In the genomic region with DNA sequence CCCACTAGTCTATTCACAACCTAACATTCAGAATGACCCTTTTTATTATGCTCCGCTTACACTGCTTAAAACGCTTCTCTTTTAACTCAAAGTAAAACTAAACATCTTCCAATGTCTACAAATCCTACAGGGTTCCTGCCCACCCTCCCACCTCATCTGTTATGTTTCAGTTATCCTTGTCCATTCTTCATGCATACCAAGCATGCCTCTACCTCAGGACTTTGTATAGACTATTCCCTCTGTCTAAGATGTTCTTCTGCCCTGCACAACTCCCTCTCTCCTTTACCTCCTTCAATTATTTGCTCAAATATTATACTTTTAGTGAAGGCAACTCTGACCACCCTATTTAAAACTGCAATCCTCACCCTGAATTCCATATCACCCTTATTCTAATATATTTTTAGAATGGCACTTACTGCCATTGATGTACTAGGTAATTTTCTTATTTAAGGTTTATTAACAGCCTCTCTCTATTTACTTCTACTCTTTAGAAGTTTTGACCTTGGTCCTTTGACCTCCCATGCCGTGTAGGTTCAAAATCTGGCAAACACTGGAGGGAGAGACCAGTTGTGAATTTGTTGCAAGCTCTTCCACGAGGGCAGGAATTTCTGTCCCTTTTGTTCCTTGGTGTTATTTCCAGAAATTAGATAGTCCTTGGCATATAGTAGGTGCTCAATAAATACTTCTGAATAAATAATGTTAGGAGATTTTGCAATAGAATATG, we compare ENCODE assay signal across 16 cellular contexts.
DNase-seq lines count a peak whose midpoint lies in the region; ATAC-seq and TF ChIP-seq lines count a peak whose summit lies in the region.
"Had no signal": no experiment of that assay in that cellular context is flagged by ENCODE, and none has a peak within 500 bp of the region (broad histone marks: within the 10 kb centered on the region; RNA-seq: fewer than 3 reads in every experiment).

No MANE protein-coding gene starts in this region.

- H3K4me1 Mint-ChIP-seq in activated CD4-positive, alpha-beta T cell treated with anti-CD3 and anti-CD28 coated beads, Interleukin-2, amount 10 ng/mL, durations not matched to agents 24 days and 14 days = peaks cover 21% of the 10 kb centered on the region
- H3K4me1 Mint-ChIP-seq in Caco-2 (ENCODE audit: low read depth, unreplicated experiment) (peaks cover 19% of the 10 kb centered on the region), mesothelial cell of epicardium (peaks cover 21% of the 10 kb centered on the region)
- peaks cover 31% of the 10 kb centered on the region for H3K4me1 Mint-ChIP-seq in activated T-helper 1 cell treated with anti-CD3 and anti-CD28 coated beads, Interleukin-12 subunit alpha, Interleukin-12 subunit beta, Interleukin-2, Interleukin-4 antibody, amounts not matched to agents 30 ng/mL and 10 ng/mL and 1 ng/mL, durations not matched to agents 14 hours and 24 hours and 36 hours (ENCODE audit: low read depth)
- H3K4me1 Mint-ChIP-seq in activated CD8-positive, alpha-beta memory T cell treated with anti-CD3 and anti-CD28 coated beads, Interleukin-2, amount 10 ng/mL, durations not matched to agents 7 days and 5 days = peaks cover 2% of the 10 kb centered on the region

- BruUV-seq in Caco-2 (replicated peaks; lab: Mats Ljungman, UMichigan) = no TSS peak

- POLR2A ChIA-PET in Caco-2 (lab: Charles Lee) = no interaction called here

- peaks cover 21% of the 10 kb centered on the region for H3K36me3 Mint-ChIP-seq in activated CD4-positive, alpha-beta T cell treated with anti-CD3 and anti-CD28 coated beads, Interleukin-2, amount 10 ng/mL, durations not matched to agents 24 days and 14 days (ENCODE audit: low read depth)
- H3K36me3 Mint-ChIP-seq in Caco-2 (ENCODE audit: insufficient read depth, unreplicated experiment) (peaks cover 11% of the 10 kb centered on the region), mesothelial cell of epicardium (peaks cover 24% of the 10 kb centered on the region)
- peaks cover 23% of the 10 kb centered on the region for H3K36me3 Mint-ChIP-seq in activated T-helper 1 cell treated with anti-CD3 and anti-CD28 coated beads, Interleukin-12 subunit alpha, Interleukin-12 subunit beta, Interleukin-2, Interleukin-4 antibody, amounts not matched to agents 30 ng/mL and 10 ng/mL and 1 ng/mL, durations not matched to agents 14 hours and 24 hours and 36 hours (ENCODE audit: low read depth)
- H3K36me3 Mint-ChIP-seq in activated CD8-positive, alpha-beta memory T cell treated with anti-CD3 and anti-CD28 coated beads, Interleukin-2, amount 10 ng/mL, durations not matched to agents 7 days and 5 days = peaks cover 17% of the 10 kb centered on the region

- H3K4me1 ChIP-seq in Caco-2 = peaks cover 7% of the 10 kb centered on the region
- H3K4me1 ChIP-seq: BLaER1 treated with 17β-estradiol and CSF1 and Interleukin-3, amounts not matched to agents 10 nM and 100 nM had no signal

- H3K36me3 ChIP-seq in Caco-2 (ENCODE audit: control insufficient read depth, insufficient read depth, low read length) = peaks cover 2% of the 10 kb centered on the region; the same call in 1 of the 2 replicates

- ATAC-seq in GM18498 (IDR thresholded peaks at IDR 0.05; ENCODE audit: unreplicated experiment) = no peak
- ATAC-seq in activated CD8-positive, alpha-beta memory T cell treated with anti-CD3 and anti-CD28 coated beads, Interleukin-2, amount 10 ng/mL, durations not matched to agents 7 days and 5 days = no peak
- ATAC-seq: HCT116 had no signal

- H3K4me3 Mint-ChIP-seq in activated CD4-positive, alpha-beta T cell treated with anti-CD3 and anti-CD28 coated beads, Interleukin-2, amount 10 ng/mL, durations not matched to agents 24 days and 14 days = no peak overlapping the region
- H3K4me3 Mint-ChIP-seq in Caco-2 (ENCODE audit: unreplicated experiment) (no peak overlapping the region), mesothelial cell of epicardium (no peak overlapping the region)
- H3K4me3 Mint-ChIP-seq in activated T-helper 1 cell treated with anti-CD3 and anti-CD28 coated beads, Interleukin-12 subunit alpha, Interleukin-12 subunit beta, Interleukin-2, Interleukin-4 antibody, amounts not matched to agents 30 ng/mL and 10 ng/mL and 1 ng/mL, durations not matched to agents 14 hours and 24 hours and 36 hours = no peak overlapping the region
- no peak overlapping the region for H3K4me3 Mint-ChIP-seq in activated CD8-positive, alpha-beta memory T cell treated with anti-CD3 and anti-CD28 coated beads, Interleukin-2, amount 10 ng/mL, durations not matched to agents 7 days and 5 days
- H3K4me3 Mint-ChIP-seq: CD4-positive, CD25-positive, alpha-beta regulatory T cell had no signal

- peaks cover 3% of the 10 kb centered on the region; the same call in 1 of the 2 replicates for H3K9me3 ChIP-seq in Caco-2

- CTCF ChIA-PET in Caco-2 (lab: Charles Lee) = no interaction called here
- CTCF ChIA-PET in activated CD8-positive, alpha-beta memory T cell treated with anti-CD3 and anti-CD28 coated beads, Interleukin-2, amount 10 ng/mL, durations not matched to agents 7 days and 5 days (lab: Charles Lee) = no interaction called here

- no peaks in the 10 kb centered on the region for H3K27me3 Mint-ChIP-seq in activated CD4-positive, alpha-beta T cell treated with anti-CD3 and anti-CD28 coated beads, Interleukin-2, amount 10 ng/mL, durations not matched to agents 24 days and 14 days
- H3K27me3 Mint-ChIP-seq in Caco-2 (ENCODE audit: insufficient read depth, unreplicated experiment) = no peaks in the 10 kb centered on the region
- no peaks in the 10 kb centered on the region for H3K27me3 Mint-ChIP-seq in activated T-helper 1 cell treated with anti-CD3 and anti-CD28 coated beads, Interleukin-12 subunit alpha, Interleukin-12 subunit beta, Interleukin-2, Interleukin-4 antibody, amounts not matched to agents 30 ng/mL and 10 ng/mL and 1 ng/mL, durations not matched to agents 14 hours and 24 hours and 36 hours (ENCODE audit: insufficient read depth)
- H3K27me3 Mint-ChIP-seq in mesothelial cell of epicardium (ENCODE audit: low read depth) = no peaks in the 10 kb centered on the region
- no peaks in the 10 kb centered on the region for H3K27me3 Mint-ChIP-seq in activated CD8-positive, alpha-beta memory T cell treated with anti-CD3 and anti-CD28 coated beads, Interleukin-2, amount 10 ng/mL, durations not matched to agents 7 days and 5 days
- H3K27me3 Mint-ChIP-seq: CD4-positive, CD25-positive, alpha-beta regulatory T cell had no signal

- peak overlapping the region; percentile 17 for H3K27ac Mint-ChIP-seq in activated CD4-positive, alpha-beta T cell treated with anti-CD3 and anti-CD28 coated beads, Interleukin-2, amount 10 ng/mL, durations not matched to agents 24 days and 14 days
- H3K27ac Mint-ChIP-seq in Caco-2 (ENCODE audit: unreplicated experiment) (peak overlapping the region; percentile 0), mesothelial cell of epicardium (peak overlapping the region; percentile 10)
- peak overlapping the region; percentile 59 for H3K27ac Mint-ChIP-seq in activated T-helper 1 cell treated with anti-CD3 and anti-CD28 coated beads, Interleukin-12 subunit alpha, Interleukin-12 subunit beta, Interleukin-2, Interleukin-4 antibody, amounts not matched to agents 30 ng/mL and 10 ng/mL and 1 ng/mL, durations not matched to agents 14 hours and 24 hours and 36 hours
- H3K27ac Mint-ChIP-seq in activated CD8-positive, alpha-beta memory T cell treated with anti-CD3 and anti-CD28 coated beads, Interleukin-2, amount 10 ng/mL, durations not matched to agents 7 days and 5 days = no peak overlapping the region

- intact Hi-C loops in activated CD4-positive, alpha-beta T cell treated with anti-CD3 and anti-CD28 coated beads, Interleukin-2, amount 10 ng/mL, durations not matched to agents 24 days and 14 days (cut with micrococcal nuclease) = no loop called here
- intact Hi-C loops in Caco-2 (cut with micrococcal nuclease; ENCODE audit: unreplicated experiment) = no loop called here
- intact Hi-C loops in activated T-helper 1 cell treated with anti-CD3 and anti-CD28 coated beads, Interleukin-12 subunit alpha, Interleukin-12 subunit beta, Interleukin-2, Interleukin-4 antibody, amounts not matched to agents 30 ng/mL and 10 ng/mL and 1 ng/mL, durations not matched to agents 14 hours and 24 hours and 36 hours (cut with micrococcal nuclease) = no loop called here

- H3K27me3 ChIP-seq in Caco-2 (replicated peaks; ENCODE audit: control insufficient read depth, insufficient read depth, low read length) = no peaks in the 10 kb centered on the region
- H3K27me3 ChIP-seq: BLaER1 treated with 17β-estradiol and CSF1 and Interleukin-3, amounts not matched to agents 10 nM and 100 nM had no signal

- TF ChIP-seq CTCF in Caco-2 (IDR thresholded peaks at IDR 0.05; ENCODE audit: insufficient read depth in 1 of 2, low read depth in 1 of 2, low read length in 1 of 2, severe bottlenecking in 1 of 2, unreplicated experiment in 1 of 2) (no peak), mesothelial cell of epicardium (IDR thresholded peaks at IDR 0.05; ENCODE audit: unreplicated experiment) (no peak)

- peaks cover 10% of the 10 kb centered on the region for H3K9me3 Mint-ChIP-seq in activated CD4-positive, alpha-beta T cell treated with anti-CD3 and anti-CD28 coated beads, Interleukin-2, amount 10 ng/mL, durations not matched to agents 24 days and 14 days
- peaks cover 25% of the 10 kb centered on the region for H3K9me3 Mint-ChIP-seq in Caco-2 (ENCODE audit: unreplicated experiment)
- peaks cover 5% of the 10 kb centered on the region for H3K9me3 Mint-ChIP-seq in activated T-helper 1 cell treated with anti-CD3 and anti-CD28 coated beads, Interleukin-12 subunit alpha, Interleukin-12 subunit beta, Interleukin-2, Interleukin-4 antibody, amounts not matched to agents 30 ng/mL and 10 ng/mL and 1 ng/mL, durations not matched to agents 14 hours and 24 hours and 36 hours
- peaks cover 15% of the 10 kb centered on the region for H3K9me3 Mint-ChIP-seq in mesothelial cell of epicardium
- peaks cover 4% of the 10 kb centered on the region for H3K9me3 Mint-ChIP-seq in activated CD8-positive, alpha-beta memory T cell treated with anti-CD3 and anti-CD28 coated beads, Interleukin-2, amount 10 ng/mL, durations not matched to agents 7 days and 5 days (ENCODE audit: low read depth)

- DNase-seq in activated CD4-positive, alpha-beta T cell treated with anti-CD3 and anti-CD28 coated beads, Interleukin-2, amount 10 ng/mL, durations not matched to agents 24 days and 14 days = no peak
- no peak for DNase-seq in activated CD4-positive, alpha-beta T cell treated with anti-CD3 and anti-CD28 coated beads, Interleukin-2, amount 50 U/mL, for 1 hour
- no peak for DNase-seq in Caco-2
- DNase-seq in activated T-helper 1 cell treated with anti-CD3 and anti-CD28 coated beads, Interleukin-12 subunit alpha, Interleukin-12 subunit beta, Interleukin-2, Interleukin-4 antibody, amounts not matched to agents 30 ng/mL and 10 ng/mL and 1 ng/mL, durations not matched to agents 14 hours and 24 hours and 36 hours (ENCODE audit: low spot score) = no peak
- no peak for DNase-seq in mesothelial cell of epicardium (ENCODE audit: low spot score in 2 of 2, unreplicated experiment in 2 of 2)
- no peak for DNase-seq in amygdala (lab: John Stamatoyannopoulos, UW)
- no peak for DNase-seq in activated CD8-positive, alpha-beta memory T cell treated with anti-CD3 and anti-CD28 coated beads, Interleukin-2, amount 10 ng/mL, durations not matched to agents 7 days and 5 days
- DNase-seq: 8988T; AML-193; Calu3; CD4-positive, CD25-positive, alpha-beta regulatory T cell; DMS 273 treated with DMSO at 0.1 percent for 48 hours; GM23248 had no signal

- no peak overlapping the region for H3K4me3 ChIP-seq in Caco-2 (ENCODE audit: low read depth, low read length)
- H3K4me3 ChIP-seq: BLaER1 treated with 17β-estradiol and CSF1 and Interleukin-3, amounts not matched to agents 10 nM and 100 nM; GM23248 had no signal
